ENCODE assay signal across 8 cellular contexts in genomic region chr1:180623579-180624347, GRCh38. TPM values are rescaled to one million over a fixed set of nuclear protein-coding genes. Genes with fewer than 3 reads are reported as not detected.
DNase-seq lines count a peak whose midpoint lies in the region; ATAC-seq, FAIRE-seq and TF ChIP-seq lines count a peak whose summit lies in the region.
"Had no signal": no experiment of that assay in that cellular context is flagged by ENCODE, and none has a peak within 500 bp of the region (broad histone marks: within the 10 kb centered on the region; RNA-seq: fewer than 3 reads in every experiment).

No MANE protein-coding gene starts in this region.

- no peak for TF ChIP-seq EP300 in H1 (IDR thresholded peaks at IDR 0.05; ENCODE audit: borderline replicate concordance in 1 of 2, low read depth in 2 of 2, low read length in 2 of 2)

- DNase-seq in EH (ENCODE audit: low read depth) (peak; percentile 51), MM.1S (no peak), H1 (ENCODE audit: low read depth in 1 of 2, low spot score in 2 of 2) (peak in 1 of 2 experiments; percentile 9), neural crest cell (ENCODE audit: low read depth, low spot score) (no peak), tibial artery (no peak)
- DNase-seq in activated T-helper 1 cell treated with anti-CD3 and anti-CD28 coated beads, Interleukin-12 subunit alpha, Interleukin-12 subunit beta, Interleukin-2, Interleukin-4 antibody, amounts not matched to agents 30 ng/mL and 10 ng/mL and 1 ng/mL, durations not matched to agents 14 hours and 24 hours and 36 hours (ENCODE audit: low spot score), result no peak

- H2AK5ac ChIP-seq in H1 (ENCODE audit: low read depth, low read length), result no peak overlapping the region

- 0 out of 2 replicates have a peak overlapping the region, but pooled peaks have one; percentile 10 for H3K18ac ChIP-seq in H1 (ENCODE audit: extremely low read depth, low read length)

- H3K79me2 ChIP-seq in MM.1S (ENCODE audit: low read length) (no peaks in the 10 kb centered on the region), H1 (ENCODE audit: control insufficient read depth in 1 of 2, insufficient read depth in 2 of 2, low read length in 2 of 2) (no peaks in the 10 kb centered on the region)

- no peaks in the 10 kb centered on the region for H3K27me3 Mint-ChIP-seq in neural crest cell (ENCODE audit: low read depth)
- peaks cover 16% of the 10 kb centered on the region for H3K27me3 Mint-ChIP-seq in activated T-helper 1 cell treated with anti-CD3 and anti-CD28 coated beads, Interleukin-12 subunit alpha, Interleukin-12 subunit beta, Interleukin-2, Interleukin-4 antibody, amounts not matched to agents 30 ng/mL and 10 ng/mL and 1 ng/mL, durations not matched to agents 14 hours and 24 hours and 36 hours (ENCODE audit: insufficient read depth)

- TF ChIP-seq CTCF in MM.1S (IDR thresholded peaks at IDR 0.05; ENCODE audit: low read length), result 0 out of 2 replicates have a peak, but pooled peaks have one; percentile 5
- peak in 2 of 3 experiments; percentile 54 to 63; a peak in 3 of 4 replicates for TF ChIP-seq CTCF in H1 (IDR thresholded peaks at IDR 0.05; ENCODE audit: control extremely low read depth in 1 of 3, insufficient read depth in 1 of 3, low read depth in 1 of 3, low read length in 3 of 3)
- peak; percentile 50 for TF ChIP-seq CTCF in neural crest cell (conservative IDR thresholded peaks at IDR 0.05)
- TF ChIP-seq CTCF in tibial artery (IDR thresholded peaks at IDR 0.05), result peak in 1 of 2 experiments; percentile 15

- H3K4me2 ChIP-seq in MM.1S (ENCODE audit: low read depth, low read length), result no peak overlapping the region
- H3K4me2 ChIP-seq in H1 (ENCODE audit: insufficient read depth in 1 of 2, low read depth in 2 of 2, low read length in 2 of 2), result no peak overlapping the region

- H3K9me3 ChIP-seq in MM.1S (replicated peaks; ENCODE audit: insufficient read depth, low read length), result no peaks in the 10 kb centered on the region
- no peaks in the 10 kb centered on the region for H3K9me3 ChIP-seq in H1 (ENCODE audit: insufficient read depth in 2 of 2, low read depth in 1 of 2, low read length in 1 of 2)
- H3K9me3 ChIP-seq in tibial artery, result no peaks in the 10 kb centered on the region

- H4K20me1 ChIP-seq in MM.1S (ENCODE audit: insufficient read depth, low read length) (no peaks in the 10 kb centered on the region), H1 (replicated peaks in 1 of 2; ENCODE audit: control insufficient read depth in 1 of 2, insufficient read depth in 2 of 2, low read length in 2 of 2) (no peaks in the 10 kb centered on the region)

- no peak overlapping the region for H2BK12ac ChIP-seq in H1 (ENCODE audit: low read depth, low read length)

- H3K27ac ChIP-seq in MM.1S (ENCODE audit: low read length) (no peak overlapping the region), H1 (ENCODE audit: low read depth, low read length) (no peak overlapping the region), tibial artery (no peak overlapping the region)

- H3K9me2 ChIP-seq in MM.1S (replicated peaks; ENCODE audit: insufficient read depth, low read length), result no peaks in the 10 kb centered on the region

- H3K23me2 ChIP-seq in H1 (ENCODE audit: low read depth, low read length), result no peaks in the 10 kb centered on the region

- no peak overlapping the region for H2BK5ac ChIP-seq in H1 (ENCODE audit: low read depth, low read length)

- no peak overlapping the region for H3K23ac ChIP-seq in H1 (ENCODE audit: insufficient read length)

- no peak for ATAC-seq in HG03159 (IDR thresholded peaks at IDR 0.05; ENCODE audit: unreplicated experiment)

- H3K27me3 ChIP-seq in MM.1S (replicated peaks; ENCODE audit: insufficient read depth, low read length), result no peaks in the 10 kb centered on the region
- H3K27me3 ChIP-seq in H1 (replicated peaks in 1 of 4; ENCODE audit: control insufficient read depth in 3 of 4, extremely low read depth in 1 of 4, insufficient read depth in 3 of 4, low read length in 3 of 4), result no peaks in the 10 kb centered on the region
- H3K27me3 ChIP-seq in tibial artery, result no peaks in the 10 kb centered on the region

- WGBS in H1 (ENCODE audit: extremely low coverage in 1 of 2, insufficient coverage in 1 of 2, insufficient read length in 1 of 2, insufficient replicate concordance in 2 of 2, low coverage in 1 of 2, low lambda C conversion rate in 2 of 2, missing lambda C conversion rate in 1 of 2), 2 experiments, result 65% methylated on average over 2 of the region's 3 CpGs; no CpG with 5 or more reads in 1 of the 2 experiments

- no peak overlapping the region for H3K14ac ChIP-seq in H1 (ENCODE audit: insufficient read length)

- intact Hi-C loops in tibial artery (cut with DNase I; ENCODE audit: low total_unique reads), result loop anchor here (10.0 kb wide), 1 partner anchor 99 kb away; no protein-coding TSS in a partner anchor
- intact Hi-C loops in activated T-helper 1 cell treated with anti-CD3 and anti-CD28 coated beads, Interleukin-12 subunit alpha, Interleukin-12 subunit beta, Interleukin-2, Interleukin-4 antibody, amounts not matched to agents 30 ng/mL and 10 ng/mL and 1 ng/mL, durations not matched to agents 14 hours and 24 hours and 36 hours (cut with micrococcal nuclease), result loop anchor here (2.0 kb wide), 1 partner anchor 51 kb away; no protein-coding TSS in a partner anchor

- H2BK15ac ChIP-seq in H1 (ENCODE audit: low read length), result no peak overlapping the region

- POLR2A ChIA-PET in H1 (lab: Charles Lee; ENCODE audit: partially characterized antibody), result no interaction called here

- H2AFZ ChIP-seq in MM.1S (ENCODE audit: low read length) (no peak overlapping the region), H1 (ENCODE audit: low read length) (no peak overlapping the region; the same call in 1 of the 2 replicates)

- no peak for FAIRE-seq in H1 (lab: Jason Lieb, UNC)

- H3K4ac ChIP-seq in H1 (replicated peaks; ENCODE audit: insufficient read length, low read depth, low read length), result no peak overlapping the region

- H3K4me3 ChIP-seq in MM.1S (ENCODE audit: low read length) (no peak overlapping the region), H1 (ENCODE audit: extremely low read depth in 1 of 4, insufficient read depth in 2 of 4, low read depth in 3 of 4, low read length in 4 of 4) (no peak overlapping the region), tibial artery (no peak overlapping the region)

- H3K56ac ChIP-seq in H1 (replicated peaks; ENCODE audit: insufficient read length, low read depth, low read length), result no peak overlapping the region

- H2BK20ac ChIP-seq in H1 (ENCODE audit: low read length), result no peak overlapping the region

- H3K4me1 ChIP-seq in MM.1S (ENCODE audit: low read length) (no peaks in the 10 kb centered on the region), H1 (replicated peaks in 1 of 4; ENCODE audit: control insufficient read depth in 3 of 4, insufficient read depth in 4 of 4, low read length in 3 of 4) (peaks cover 0 to 2% (median under 1%) of the 10 kb centered on the region in 4 experiments; a peak in 1 of 7 replicates), tibial artery (no peaks in the 10 kb centered on the region)

- TF ChIP-seq RAD21 in H1 (IDR thresholded peaks at IDR 0.05 in 1 of 2, conservative IDR thresholded peaks at IDR 0.05 in 1 of 2; ENCODE audit: low read depth in 2 of 2, low read length in 2 of 2), result peak; percentile 60 to 64

- H3K36me3 Mint-ChIP-seq in neural crest cell (ENCODE audit: low read depth), result no peaks in the 10 kb centered on the region
- no peaks in the 10 kb centered on the region for H3K36me3 Mint-ChIP-seq in activated T-helper 1 cell treated with anti-CD3 and anti-CD28 coated beads, Interleukin-12 subunit alpha, Interleukin-12 subunit beta, Interleukin-2, Interleukin-4 antibody, amounts not matched to agents 30 ng/mL and 10 ng/mL and 1 ng/mL, durations not matched to agents 14 hours and 24 hours and 36 hours (ENCODE audit: low read depth)
- H3K36me3 Mint-ChIP-seq: activated naive CD8-positive, alpha-beta T cell had no signal

- no peak overlapping the region for H3K9ac ChIP-seq in MM.1S (ENCODE audit: low read length)
- H3K9ac ChIP-seq in H1 (replicated peaks in 1 of 4; ENCODE audit: extremely low read depth in 1 of 4, low read depth in 3 of 4, low read length in 3 of 4), result no peak overlapping the region

- no peak overlapping the region for H4K91ac ChIP-seq in H1 (replicated peaks; ENCODE audit: insufficient read length, low read length)

- H3K4me3 Mint-ChIP-seq in neural crest cell, result no peak overlapping the region
- no peak overlapping the region for H3K4me3 Mint-ChIP-seq in activated T-helper 1 cell treated with anti-CD3 and anti-CD28 coated beads, Interleukin-12 subunit alpha, Interleukin-12 subunit beta, Interleukin-2, Interleukin-4 antibody, amounts not matched to agents 30 ng/mL and 10 ng/mL and 1 ng/mL, durations not matched to agents 14 hours and 24 hours and 36 hours
- H3K4me3 Mint-ChIP-seq: activated naive CD8-positive, alpha-beta T cell had no signal

- H3K79me1 ChIP-seq in H1 (ENCODE audit: low read depth, low read length), result no peaks in the 10 kb centered on the region

- H4K8ac ChIP-seq in H1 (ENCODE audit: extremely low read depth, insufficient read depth, low read length), result no peak overlapping the region

- no peaks in the 10 kb centered on the region for H3K9me3 Mint-ChIP-seq in neural crest cell
- H3K9me3 Mint-ChIP-seq in activated T-helper 1 cell treated with anti-CD3 and anti-CD28 coated beads, Interleukin-12 subunit alpha, Interleukin-12 subunit beta, Interleukin-2, Interleukin-4 antibody, amounts not matched to agents 30 ng/mL and 10 ng/mL and 1 ng/mL, durations not matched to agents 14 hours and 24 hours and 36 hours, result no peaks in the 10 kb centered on the region

- no peak overlapping the region for H4K5ac ChIP-seq in H1 (ENCODE audit: insufficient read length, low read depth, low read length)

- H3K27ac Mint-ChIP-seq in neural crest cell (ENCODE audit: unreplicated experiment), result no peak overlapping the region
- H3K27ac Mint-ChIP-seq in activated T-helper 1 cell treated with anti-CD3 and anti-CD28 coated beads, Interleukin-12 subunit alpha, Interleukin-12 subunit beta, Interleukin-2, Interleukin-4 antibody, amounts not matched to agents 30 ng/mL and 10 ng/mL and 1 ng/mL, durations not matched to agents 14 hours and 24 hours and 36 hours, result no peak overlapping the region
- H3K27ac Mint-ChIP-seq: activated naive CD8-positive, alpha-beta T cell had no signal

- TF ChIP-seq POLR2A in H1 (IDR thresholded peaks at IDR 0.05; ENCODE audit: control extremely low read depth in 1 of 2, low read depth in 2 of 2, low read length in 2 of 2), result no peak

- H3F3A ChIP-seq in MM.1S (ENCODE audit: insufficient read depth, low read length), result no peaks in the 10 kb centered on the region

- no peak overlapping the region for H2BK120ac ChIP-seq in H1 (replicated peaks; ENCODE audit: low read depth, low read length)

- CTCF ChIA-PET in H1 (lab: Charles Lee; ENCODE audit: partially characterized antibody), result interaction anchor here (0.6 to 1.6 kb wide), 8 partner anchors 8 to 295 kb away, joined by 3 to 5 read pairs (median 4); partner anchors contain the start of gene XPR1

- H3K36me3 ChIP-seq in MM.1S (replicated peaks; ENCODE audit: insufficient read depth, low read length) (no peaks in the 10 kb centered on the region), H1 (ENCODE audit: control insufficient read depth in 2 of 4, insufficient read depth in 4 of 4, low read length in 3 of 4) (no peaks in the 10 kb centered on the region), tibial artery (no peaks in the 10 kb centered on the region)

- no peaks in the 10 kb centered on the region for H3K4me1 Mint-ChIP-seq in neural crest cell
- no peaks in the 10 kb centered on the region for H3K4me1 Mint-ChIP-seq in activated T-helper 1 cell treated with anti-CD3 and anti-CD28 coated beads, Interleukin-12 subunit alpha, Interleukin-12 subunit beta, Interleukin-2, Interleukin-4 antibody, amounts not matched to agents 30 ng/mL and 10 ng/mL and 1 ng/mL, durations not matched to agents 14 hours and 24 hours and 36 hours (ENCODE audit: low read depth)

RNA-seq across cellular contexts. Expression of gene XPR1, which starts 8.1 kb away (rescaled TPM):
- 41.5 and 43.9 TPM in 2 replicates for total RNA-seq in H1 (2021; fragmentation: NEBNext Ultra II Directional; extraction: Animal tissue kit (Norgen Biotek cat#: 25700))
- polyA plus RNA-seq in H1 (2011; rRNA removed), result 20.0 and 28.6 TPM in 2 replicates
- polyA plus RNA-seq in H1 (2011; cell fraction: cytosol; rRNA removed), result 23.7 TPM
- polyA plus RNA-seq in H1 (2011; cell fraction: nucleus; rRNA removed), result 12.8 TPM
- polyA plus RNA-seq in H1 (2012, experiment 1 of 2), result 18.2 to 34.1 TPM (median 24.0 TPM) in 4 replicates
- 1.7 TPM for polyA plus RNA-seq in H1 (2012, experiment 2 of 2)
- 46.4 TPM for polyA plus RNA-seq in H1 (2013, experiment 1 of 2)
- polyA plus RNA-seq in H1 (2013, experiment 2 of 2), result 53.7 TPM
- polyA minus RNA-seq in H1 (2011; rRNA and poly(A)+ RNA removed), result 56.2 and 77.6 TPM in 2 replicates
- polyA minus RNA-seq in H1 (2011; cell fraction: cytosol; rRNA and poly(A)+ RNA removed), result 31.7 TPM
- polyA minus RNA-seq in H1 (2011; cell fraction: nucleus; rRNA and poly(A)+ RNA removed), result 31.3 TPM
- total RNA-seq in neural crest cell, result 46.7 and 50.6 TPM in 2 replicates
- total RNA-seq in activated T-helper 1 cell treated with anti-CD3 and anti-CD28 coated beads, Interleukin-12 subunit alpha, Interleukin-12 subunit beta, Interleukin-2, Interleukin-4 antibody, amounts not matched to agents 30 ng/mL and 10 ng/mL and 1 ng/mL, durations not matched to agents 14 hours and 24 hours and 36 hours, result 21.1 and 21.2 TPM in 2 replicates
